Comparison of ENCODE assay signal across 21 cellular contexts in the genomic region with DNA sequence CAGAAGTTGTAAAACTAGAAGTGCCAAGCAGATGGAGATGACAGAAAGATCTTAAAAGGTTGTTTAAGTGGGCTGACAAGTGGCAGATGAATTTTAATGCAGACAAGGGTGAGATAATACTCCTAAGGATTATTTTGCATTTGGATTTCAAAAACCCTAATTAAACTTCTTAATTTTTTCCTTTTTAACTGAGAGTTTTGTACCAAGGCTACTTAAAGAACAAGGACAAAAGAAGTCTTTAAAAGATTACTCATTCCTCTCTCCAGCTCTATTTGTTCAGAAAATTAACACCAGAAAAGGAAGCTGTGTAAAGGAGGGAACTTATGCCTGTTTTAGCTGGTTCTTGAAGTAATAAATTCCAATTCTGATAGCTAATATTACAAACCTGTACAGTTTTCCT.
"Had no signal": no experiment of that assay in that cellular context is flagged by ENCODE, and none has a peak within 500 bp of the region (broad histone marks: within the 10 kb centered on the region; RNA-seq: fewer than 3 reads in every experiment).

No MANE protein-coding gene starts in this region.

- H3K4me1 ChIP-seq: esophagus muscularis mucosa, gastroesophageal sphincter, psoas muscle, right lobe of liver, testis, tibial nerve had no signal

- H3K36me3 ChIP-seq: esophagus muscularis mucosa, gastroesophageal sphincter, neutrophil, right lobe of liver, tibial nerve had no signal

- ATAC-seq: gastroesophageal sphincter; left colon; left ventricle myocardium superior; psoas muscle; right lobe of liver; stimulated activated naive B cell treated with anti-CD40 and anti-IgM and Interleukin-4, amounts not matched to agents 10 μg/mL and 1 μg/mL and 100 μg/mL, for 72 hours; stimulated activated naive CD8-positive, alpha-beta T cell treated with anti-CD3 and anti-CD28 coated beads, Interleukin-15, amount 100 ng/mL, for 72 hours had no signal

- H3K27me3 ChIP-seq: esophagus muscularis mucosa, gastroesophageal sphincter, neutrophil, right lobe of liver, testis, tibial nerve had no signal

- DNase-seq: effector memory CD4-positive, alpha-beta T cell; glutamatergic neuron; left colon; left ventricle myocardium superior; mesenchymal stem cell; naive B cell; psoas muscle; retina; right lobe of liver; stimulated activated CD4-positive, alpha-beta T cell treated with anti-CD3 and anti-CD28 coated beads, Interleukin-4, amount 100 ng/mL, for 24 hours; stimulated activated naive B cell treated with anti-CD40 and anti-IgM and Interleukin-4, amounts not matched to agents 10 μg/mL and 1 μg/mL and 100 μg/mL, for 72 hours; stimulated activated naive CD8-positive, alpha-beta T cell treated with anti-CD3 and anti-CD28 coated beads, Interleukin-15, amount 100 ng/mL, for 72 hours; testis had no signal

- H3K9me3 ChIP-seq: esophagus muscularis mucosa, gastroesophageal sphincter, neutrophil, psoas muscle, right lobe of liver, testis had no signal

- H3K27ac ChIP-seq: coronary artery, epithelial cell of prostate, esophagus muscularis mucosa, gastroesophageal sphincter, neutrophil, psoas muscle, right lobe of liver, testis, tibial nerve had no signal

- H3K4me3 ChIP-seq: coronary artery, esophagus muscularis mucosa, gastroesophageal sphincter, lung, psoas muscle, right lobe of liver, testis, tibial nerve had no signal

- FAIRE-seq: endometrium had no signal
